In the genomic region with DNA sequence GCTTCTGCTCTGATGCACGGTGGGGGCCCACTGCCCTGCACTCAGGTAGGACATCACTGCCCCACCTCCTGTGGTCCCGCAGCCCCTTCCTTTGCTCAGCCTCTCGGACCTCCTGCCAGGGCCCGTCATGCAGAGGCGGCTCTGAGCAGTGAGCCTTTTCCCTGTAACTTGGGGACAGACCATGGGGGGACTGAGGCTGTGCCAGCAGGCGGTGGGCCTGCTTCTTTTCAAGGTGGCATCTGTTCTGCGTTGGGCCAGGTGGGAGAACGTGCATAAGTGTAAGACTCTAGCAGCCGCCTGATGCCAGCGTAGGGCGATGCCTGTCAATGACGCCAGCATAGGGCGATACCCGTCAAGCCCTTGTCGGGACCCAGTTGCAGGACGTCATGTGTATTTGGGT, we compare ENCODE assay signal across 32 cellular contexts.
"Had no signal": no experiment of that assay in that cellular context is flagged by ENCODE, and none has a peak within 500 bp of the region (broad histone marks: within the 10 kb centered on the region; RNA-seq: fewer than 3 reads in every experiment).

No MANE protein-coding gene starts in this region.

- ATAC-seq: activated CD8-positive, alpha-beta T cell treated with anti-CD3 and anti-CD28 coated beads for 36 hours; activated T-cell treated with anti-CD3 and anti-CD28 coated beads, Interleukin-2, amount 50 U/mL, for 72 hours; activated T-helper 17 cell treated with anti-CD3 and anti-CD28 coated beads, Interleukin-2, amount 50 U/mL, for 72 hours; PC-3 had no signal

- H3K4me2 ChIP-seq: KMS-11 had no signal

- DNase-seq: activated CD4-positive, alpha-beta T cell treated with anti-CD3 and anti-CD28 coated beads for 1 hour; activated CD4-positive, alpha-beta T cell treated with anti-CD3 and anti-CD28 coated beads for 48 hours; activated CD4-positive, alpha-beta T cell treated with anti-CD3 and anti-CD28 coated beads, Interleukin-2, amount 50 U/mL, for 4 hours; activated CD4-positive, CD25-positive, alpha-beta regulatory T cell; activated CD8-positive, alpha-beta T cell treated with anti-CD3 and anti-CD28 coated beads for 36 hours; activated effector memory CD4-positive, alpha-beta T cell treated with anti-CD3 and anti-CD28 coated beads, Interleukin-2, amount 50 U/mL, for 16 hours; activated naive CD4-positive, alpha-beta T cell; activated naive CD4-positive, alpha-beta T cell treated with anti-CD3 and anti-CD28 coated beads, Interleukin-2, amount 50 U/mL, for 16 hours; activated naive CD8-positive, alpha-beta T cell treated with anti-CD3 and anti-CD28 coated beads for 36 hours; activated T-cell treated with anti-CD3 and anti-CD28 coated beads, Interleukin-2, amount 50 U/mL, for 1 hour; activated T-cell treated with anti-CD3 and anti-CD28 coated beads, Interleukin-2, amount 50 U/mL, for 72 hours; amniotic stem cell; MM.1S; MV-4-11; NCI-H1092; NCI-H1436 treated with DMSO at 0.1 percent for 48 hours; NCI-H1694 treated with DMSO at 0.1 percent for 48 hours; NCI-H2029; NCI-H2107; NCI-H2171; NCI-H510A; NCI-H526; NCI-H748 treated with DMSO at 0.1 percent for 48 hours; NK-92 treated with Interleukin-12 subunit alpha and Interleukin-12 subunit beta, amount 100 ng/mL, for 24 hours; PC-3; Peyer's patch; RPMI8226; T1000; WERI-Rb-1 had no signal

- H3K9ac ChIP-seq: KMS-11 had no signal

- H3K36me3 ChIP-seq: ascending aorta, Peyer's patch, WERI-Rb-1 had no signal

- H3K27me3 ChIP-seq: ascending aorta, Peyer's patch had no signal

- H3K4me1 ChIP-seq: ascending aorta, Peyer's patch had no signal

- H3K27ac ChIP-seq: ascending aorta, KMS-11, Peyer's patch, WERI-Rb-1 had no signal

- H3K4me3 ChIP-seq: ascending aorta, Peyer's patch had no signal

- H3K9me3 ChIP-seq: ascending aorta, Peyer's patch had no signal
